ENCODE assay signal across 8 cellular contexts in the genomic region with DNA sequence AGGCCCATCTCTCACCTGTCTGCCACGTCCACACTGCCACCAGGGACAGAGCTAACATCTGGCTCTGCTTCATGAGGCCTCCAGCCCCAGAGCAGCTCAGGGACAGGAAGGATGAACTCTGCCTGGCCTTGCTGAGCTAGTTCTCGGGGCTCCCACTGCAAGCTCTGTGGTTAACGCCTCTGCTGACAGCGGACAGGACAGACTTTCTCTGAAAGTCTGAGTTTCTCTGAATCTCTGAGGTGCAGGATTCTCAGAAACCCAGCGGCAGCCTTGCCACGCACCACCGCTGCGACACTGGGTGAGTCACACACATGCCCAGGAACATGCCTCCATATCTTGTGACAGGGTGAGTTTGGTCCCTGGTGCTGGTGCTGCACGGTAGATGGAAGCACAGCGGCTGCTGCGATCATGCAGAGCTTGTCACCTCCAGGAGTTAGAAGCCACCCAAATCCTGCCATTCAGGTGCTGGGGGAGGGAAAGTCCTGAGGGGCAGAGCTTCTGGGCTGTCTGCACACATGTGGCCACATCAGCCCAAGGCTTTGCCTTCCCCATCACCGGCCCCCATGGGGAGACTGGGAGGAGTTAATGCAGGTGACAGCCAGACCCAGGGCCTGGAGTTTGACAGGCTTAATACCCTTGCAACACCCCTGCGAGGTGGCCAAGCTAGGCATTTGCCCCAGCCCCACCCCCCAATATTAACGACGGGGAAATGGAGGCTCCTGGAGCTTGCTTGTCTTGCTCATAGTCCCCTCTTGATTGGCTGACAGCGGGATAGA.
DNase-seq lines count a peak whose midpoint lies in the region; ATAC-seq and TF ChIP-seq lines count a peak whose summit lies in the region.

No MANE protein-coding gene starts in this region.

- H3K27ac ChIP-seq in osteoblast (ENCODE audit: low read depth, low read length) = no peak overlapping the region

- no peaks in the 10 kb centered on the region for H3K27me3 Mint-ChIP-seq in T-helper 17 cell
- no peaks in the 10 kb centered on the region for H3K27me3 Mint-ChIP-seq in activated naive CD8-positive, alpha-beta T cell

- H4K20me1 ChIP-seq in osteoblast (ENCODE audit: insufficient read depth, low read length) = no peaks in the 10 kb centered on the region

- peak overlapping the region; percentile 76 for H3K27ac Mint-ChIP-seq in T-helper 17 cell
- H3K27ac Mint-ChIP-seq in activated naive CD8-positive, alpha-beta T cell = peak overlapping the region; percentile 92

- peaks cover 26% of the 10 kb centered on the region for H3K4me1 Mint-ChIP-seq in T-helper 17 cell
- peaks cover 34% of the 10 kb centered on the region for H3K4me1 Mint-ChIP-seq in activated naive CD8-positive, alpha-beta T cell (ENCODE audit: low read depth)

- POLR2A ChIA-PET in HEK293T (lab: Yijun Ruan, JAX) = no interaction called here

- DNase-seq in T-helper 17 cell (peak; percentile 23 to 40 (median 38)), posterior cingulate gyrus (no peak), HEK293T (ENCODE audit: extremely low spot score) (no peak), osteoblast (ENCODE audit: insufficient read length, low spot score, missing footprints) (no peak)
- peak; percentile 44 to 75 (median 73) for DNase-seq in stimulated activated CD4-positive, alpha-beta T cell treated with anti-CD3 and anti-CD28 coated beads, TNF-alpha, amount 100 ng/mL, for 4 hours (ENCODE audit: low read depth in 3 of 3)

- H3K4me1 ChIP-seq in osteoblast (ENCODE audit: insufficient read depth, low read length) = no peaks in the 10 kb centered on the region

- H3K9me3 Mint-ChIP-seq in activated naive CD8-positive, alpha-beta T cell (ENCODE audit: low read depth) = no peaks in the 10 kb centered on the region

- no peak for TF ChIP-seq CTCF in osteoblast (IDR thresholded peaks at IDR 0.05; ENCODE audit: extremely low read depth, low read depth, low read length)

- H3K36me3 Mint-ChIP-seq in T-helper 17 cell (ENCODE audit: low read depth) = peaks cover 8% of the 10 kb centered on the region
- H3K36me3 Mint-ChIP-seq in activated naive CD8-positive, alpha-beta T cell = peaks cover 8% of the 10 kb centered on the region

- intact Hi-C loops in posterior cingulate gyrus (cut with DNase I) = no loop called here

- no peak overlapping the region for H3K4me3 ChIP-seq in osteoblast (ENCODE audit: insufficient read depth, low read length)

- H3K4me2 ChIP-seq in osteoblast (ENCODE audit: insufficient read depth, low read length) = no peak overlapping the region

- no peaks in the 10 kb centered on the region for H3K27me3 ChIP-seq in osteoblast (ENCODE audit: insufficient read depth, low read length)

- H3K4me3 Mint-ChIP-seq in T-helper 17 cell = peak overlapping the region; percentile 73
- peak overlapping the region; percentile 74 for H3K4me3 Mint-ChIP-seq in activated naive CD8-positive, alpha-beta T cell

- CTCF ChIA-PET in HEK293T (lab: Yijun Ruan, JAX) = no interaction called here

- no peaks in the 10 kb centered on the region for H3K9me3 ChIP-seq in T-helper 17 cell (ENCODE audit: control insufficient read depth, low read length, poor library complexity, severe bottlenecking)
- H3K9me3 ChIP-seq in osteoblast (ENCODE audit: low read depth, low read length) = no peaks in the 10 kb centered on the region

- ATAC-seq in GM18502 (IDR thresholded peaks at IDR 0.05; ENCODE audit: poor library complexity, unreplicated experiment) = peak; percentile 98
- ATAC-seq in HG02840 (IDR thresholded peaks at IDR 0.05; ENCODE audit: low FRiP score, unreplicated experiment) = peak; percentile 87
- ATAC-seq in T-helper 17 cell = peak; percentile 91

- H2AFZ ChIP-seq in osteoblast (ENCODE audit: low read length) = no peak overlapping the region

- no peaks in the 10 kb centered on the region for H3K79me2 ChIP-seq in osteoblast (ENCODE audit: insufficient read depth, low read length)

- peaks cover 9% of the 10 kb centered on the region for H3K36me3 ChIP-seq in osteoblast (ENCODE audit: insufficient read depth, low read length)

TF ChIP-seq in HEK293T, 16 proteins besides CTCF, POLR2A, EP300 and RAD21:
- TF ChIP-seq BHLHE40 (IDR thresholded peaks at IDR 0.05; ENCODE audit: borderline replicate concordance) (no peak), ZNF384 (IDR thresholded peaks at IDR 0.05) (no peak), FOXM1 (IDR thresholded peaks at IDR 0.05; ENCODE audit: borderline replicate concordance) (no peak), FOXA1 (IDR thresholded peaks at IDR 0.05) (no peak), SUZ12 (IDR thresholded peaks at IDR 0.05) (no peak), FOXK2 (IDR thresholded peaks at IDR 0.05) (no peak), HDGF (IDR thresholded peaks at IDR 0.05; ENCODE audit: borderline replicate concordance) (no peak), ARNT (IDR thresholded peaks at IDR 0.05) (no peak), TARDBP (IDR thresholded peaks at IDR 0.05) (no peak), ELF4 (IDR thresholded peaks at IDR 0.05) (no peak), CTBP1 (IDR thresholded peaks at IDR 0.05; ENCODE audit: borderline replicate concordance) (no peak), SP1 (IDR thresholded peaks at IDR 0.05) (no peak)
- TF ChIP-seq, protein P1, sequence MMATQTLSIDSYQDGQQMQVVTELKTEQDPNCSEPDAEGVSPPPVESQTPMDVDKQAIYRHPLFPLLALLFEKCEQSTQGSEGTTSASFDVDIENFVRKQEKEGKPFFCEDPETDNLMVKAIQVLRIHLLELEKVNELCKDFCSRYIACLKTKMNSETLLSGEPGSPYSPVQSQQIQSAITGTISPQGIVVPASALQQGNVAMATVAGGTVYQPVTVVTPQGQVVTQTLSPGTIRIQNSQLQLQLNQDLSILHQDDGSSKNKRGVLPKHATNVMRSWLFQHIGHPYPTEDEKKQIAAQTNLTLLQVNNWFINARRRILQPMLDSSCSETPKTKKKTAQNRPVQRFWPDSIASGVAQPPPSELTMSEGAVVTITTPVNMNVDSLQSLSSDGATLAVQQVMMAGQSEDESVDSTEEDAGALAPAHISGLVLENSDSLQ (IDR thresholded peaks at IDR 0.05) = no peak
TF ChIP-seq in HEK293T: peak in this region for 0.

Comparison
In these comparisons a context has a peak if more than half of its experiments do, and no peak if none do; other contexts are left out.
1. DNase-seq: peak in T-helper 17 cell (3 of 3) and stimulated activated CD4-positive, alpha-beta T cell treated with anti-CD3 and anti-CD28 coated beads, TNF-alpha, amount 100 ng/mL, for 4 hours (3 of 3); none in posterior cingulate gyrus (0 of 10), HEK293T (single experiment) and osteoblast (single experiment).
2. Peak in every context shown above with its lines, with median percentiles within 50 percentile points of each other: ATAC-seq.